8 cellular contexts compared by ENCODE assay signal in the genomic region with DNA sequence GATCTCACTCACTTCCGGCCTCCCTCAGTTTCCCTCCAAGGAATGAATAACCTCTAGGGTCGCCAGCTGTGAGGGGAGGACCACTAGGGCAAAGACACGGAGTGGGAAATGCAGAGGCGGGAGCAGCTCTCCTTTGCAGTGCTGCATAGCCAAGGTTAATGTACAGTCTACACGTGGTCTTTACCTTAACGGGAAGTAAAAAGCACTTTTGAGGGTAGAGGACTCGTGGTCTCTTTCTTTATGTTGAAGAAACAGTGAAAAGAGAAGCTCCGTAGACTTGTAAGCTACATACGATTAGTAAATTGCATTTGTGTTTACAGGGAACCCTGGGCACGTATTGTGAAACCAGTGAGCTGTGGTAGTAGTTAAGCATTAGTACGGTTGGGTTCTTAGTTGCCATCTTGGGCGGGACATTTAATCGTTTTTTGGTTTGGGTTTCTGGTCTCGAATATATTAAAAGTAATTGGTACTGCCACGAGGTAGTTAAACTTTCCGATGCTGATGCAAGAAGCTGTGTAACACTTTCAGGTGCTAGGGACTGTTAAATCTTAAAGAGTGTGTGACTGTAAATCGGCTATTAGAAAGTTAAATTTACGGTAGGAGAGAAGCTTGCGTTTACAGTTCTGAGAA. TPM values are rescaled to one million over a fixed set of nuclear protein-coding genes. Genes with fewer than 3 reads are reported as not detected.
DNase-seq lines count a peak whose midpoint lies in the region; ATAC-seq and TF ChIP-seq lines count a peak whose summit lies in the region.

No MANE protein-coding gene starts in this region.

- no peak for TF ChIP-seq CTCF in Calu3 (IDR thresholded peaks at IDR 0.05; ENCODE audit: unreplicated experiment)

- peaks cover 49% of the 10 kb centered on the region for H3K36me3 Mint-ChIP-seq in Calu3 (ENCODE audit: insufficient read depth, unreplicated experiment)
- peaks cover 16% of the 10 kb centered on the region for H3K36me3 Mint-ChIP-seq in dendritic cell treated with granulocyte-macrophage colony-stimulating factor and Interleukin-4, amounts not matched to agents 40 ng/mL and 50 ng/mL, for 4 days (ENCODE audit: low read depth)

- intact Hi-C loops in Calu3 (cut with micrococcal nuclease; ENCODE audit: unreplicated experiment), result loop anchor here (10.0 kb wide), 1 partner anchor 337 kb away; no protein-coding TSS in a partner anchor
- intact Hi-C loops in dendritic cell treated with granulocyte-macrophage colony-stimulating factor and Interleukin-4, amounts not matched to agents 40 ng/mL and 50 ng/mL, for 4 days (cut with micrococcal nuclease), result no loop called here

- H3K4me3 Mint-ChIP-seq in Calu3 (ENCODE audit: low read depth, unreplicated experiment), result peak overlapping the region; percentile 94
- H3K4me3 Mint-ChIP-seq in dendritic cell treated with granulocyte-macrophage colony-stimulating factor and Interleukin-4, amounts not matched to agents 40 ng/mL and 50 ng/mL, for 4 days, result peak overlapping the region; percentile 81

- H3K27me3 Mint-ChIP-seq in Calu3 (ENCODE audit: unreplicated experiment), result no peaks in the 10 kb centered on the region
- no peaks in the 10 kb centered on the region for H3K27me3 Mint-ChIP-seq in dendritic cell treated with granulocyte-macrophage colony-stimulating factor and Interleukin-4, amounts not matched to agents 40 ng/mL and 50 ng/mL, for 4 days

- H3K9me3 ChIP-seq in SJCRH30 (replicated peaks) (no peaks in the 10 kb centered on the region), mucosa of rectum (ENCODE audit: control insufficient read depth in 2 of 2, low read length in 2 of 2) (no peaks in the 10 kb centered on the region)

- H3K36me3 ChIP-seq in SJCRH30 (no peaks in the 10 kb centered on the region), mucosa of rectum (ENCODE audit: control insufficient read depth in 2 of 2, insufficient read depth in 2 of 2, low read length in 2 of 2) (no peaks in the 10 kb centered on the region)

- no TSS peak for BruUV-seq in Calu3 (replicated peaks; lab: Mats Ljungman, UMichigan)

- peak overlapping the region; percentile 96 for H3K27ac Mint-ChIP-seq in Calu3 (ENCODE audit: unreplicated experiment)
- peak overlapping the region; percentile 97 for H3K27ac Mint-ChIP-seq in dendritic cell treated with granulocyte-macrophage colony-stimulating factor and Interleukin-4, amounts not matched to agents 40 ng/mL and 50 ng/mL, for 4 days

- H3K9me3 Mint-ChIP-seq in Calu3 (ENCODE audit: low read depth, unreplicated experiment), result no peaks in the 10 kb centered on the region
- H3K9me3 Mint-ChIP-seq in dendritic cell treated with granulocyte-macrophage colony-stimulating factor and Interleukin-4, amounts not matched to agents 40 ng/mL and 50 ng/mL, for 4 days, result no peaks in the 10 kb centered on the region

- H3K27me3 ChIP-seq in SJCRH30 (no peaks in the 10 kb centered on the region), mucosa of rectum (ENCODE audit: control insufficient read depth in 2 of 2, insufficient read depth in 2 of 2, low read length in 2 of 2) (no peaks in the 10 kb centered on the region)

- H3K4me1 ChIP-seq in SJCRH30, result no peaks in the 10 kb centered on the region
- H3K4me1 ChIP-seq in mucosa of rectum (ENCODE audit: control insufficient read depth in 2 of 2, insufficient read depth in 2 of 2, low read length in 2 of 2), result peaks cover 4 to 15% of the 10 kb centered on the region in 2 donors

- DNase-seq in Calu3, result no peak
- peak; percentile 25 to 46 for DNase-seq in SJCRH30
- no peak for DNase-seq in NCI-H1436 (lab: John Stamatoyannopoulos, UW)
- no peak for DNase-seq in activated CD8-positive, alpha-beta memory T cell treated with anti-CD3 and anti-CD28 coated beads for 24 hours

- peak overlapping the region; percentile 90 to 97 for H3K9ac ChIP-seq in mucosa of rectum (ENCODE audit: low read depth in 1 of 2, low read length in 2 of 2)

- peaks cover 57% of the 10 kb centered on the region for H3K4me1 Mint-ChIP-seq in Calu3 (ENCODE audit: low read depth, unreplicated experiment)
- H3K4me1 Mint-ChIP-seq in dendritic cell treated with granulocyte-macrophage colony-stimulating factor and Interleukin-4, amounts not matched to agents 40 ng/mL and 50 ng/mL, for 4 days (ENCODE audit: low read depth), result peaks cover 39% of the 10 kb centered on the region

- CTCF ChIA-PET in Calu3 (lab: Charles Lee), result interaction anchor here (0.6 to 2.2 kb wide), 7 partner anchors 7 to 479 kb away, joined by 3 to 10 read pairs (median 5); no protein-coding TSS in a partner anchor

- peak overlapping the region; percentile 95 for H3K4me3 ChIP-seq in SJCRH30
- H3K4me3 ChIP-seq in mucosa of rectum (ENCODE audit: low read length in 2 of 2), result peak overlapping the region; percentile 78 to 94

- peak overlapping the region; percentile 91 for H3K27ac ChIP-seq in SJCRH30
- H3K27ac ChIP-seq in mucosa of rectum (ENCODE audit: low read depth in 2 of 2, low read length in 2 of 2), result peak overlapping the region; percentile 80 to 92

- peak; percentile 39 for ATAC-seq in GM19395 (IDR thresholded peaks at IDR 0.05; ENCODE audit: unreplicated experiment)
- ATAC-seq in HG03439 (IDR thresholded peaks at IDR 0.05; ENCODE audit: unreplicated experiment), result peak; percentile 22

RNA-seq across cellular contexts. Expression of gene U2SURP, which starts 0.8 kb away (rescaled TPM):
- total RNA-seq in Calu3 (2022), result 275 TPM in 2 replicates
- total RNA-seq in SJCRH30 (2014; rRNA removed; shearing (Covaris generic)), result 139 and 177 TPM in 2 replicates

RNA-seq across cellular contexts. Expression of gene PAQR9, which starts 38.7 kb away (rescaled TPM):
- 1.3 and 2.0 TPM in 2 replicates for total RNA-seq in Calu3 (2022)
- total RNA-seq in SJCRH30 (2014; rRNA removed; shearing (Covaris generic)), result 0.16 and 0.30 TPM in 2 replicates

Comparison
In these comparisons a context has a peak if more than half of its experiments do, and no peak if none do; other contexts are left out.
1. DNase-seq: peak in SJCRH30 (2 of 2); none in Calu3 (single experiment), NCI-H1436 (single experiment) and activated CD8-positive, alpha-beta memory T cell treated with anti-CD3 and anti-CD28 coated beads for 24 hours (single experiment).